In genomic region chr13:50188696-50189095, GRCh38 we compare ENCODE assay signal across 13 cellular contexts.
DNase-seq lines count a peak whose midpoint lies in the region; ATAC-seq, FAIRE-seq and TF ChIP-seq lines count a peak whose summit lies in the region.
"Had no signal": no experiment of that assay in that cellular context is flagged by ENCODE, and none has a peak within 500 bp of the region (broad histone marks: within the 10 kb centered on the region; RNA-seq: fewer than 3 reads in every experiment).

No MANE protein-coding gene starts in this region.

- no peak for TF ChIP-seq CTCF in HepG2 (CRISPR knock-in tag; IDR thresholded peaks at IDR 0.05)
- TF ChIP-seq CTCF in right lobe of liver (IDR thresholded peaks at IDR 0.05) = no peak
- TF ChIP-seq CTCF in bronchial epithelial cell (IDR thresholded peaks at IDR 0.05; ENCODE audit: insufficient read depth, low read length, severe bottlenecking) = no peak
- TF ChIP-seq CTCF in foreskin keratinocyte (conservative IDR thresholded peaks at IDR 0.05) = no peak
- no peak for TF ChIP-seq CTCF in suprapubic skin (IDR thresholded peaks at IDR 0.05)

- H3K36me3 ChIP-seq in HepG2 (replicated peaks in 1 of 2; ENCODE audit: control insufficient read depth in 1 of 2, insufficient read depth in 2 of 2, low read length in 2 of 2) (peaks cover 3 to 10% of the 10 kb centered on the region in 2 experiments; a peak in 3 of 5 replicates), right lobe of liver (no peaks in the 10 kb centered on the region), bronchial epithelial cell (ENCODE audit: control insufficient read depth, insufficient read depth, low read length) (no peaks in the 10 kb centered on the region), suprapubic skin (no peaks in the 10 kb centered on the region)
- H3K36me3 ChIP-seq: BLaER1 treated with 17β-estradiol and CSF1 and Interleukin-3, amounts not matched to agents 10 nM and 100 nM had no signal

- BruUV-seq in HepG2 (replicated peaks; lab: Mats Ljungman, UMichigan) = no TSS peak

- H3K79me2 ChIP-seq in HepG2 (ENCODE audit: insufficient read depth, low read length) = peaks cover 72% of the 10 kb centered on the region

- no peak overlapping the region for H2AFZ ChIP-seq in HepG2 (ENCODE audit: low read length)

- no peaks in the 10 kb centered on the region; a peak in 1 of 5 replicates for H3K27me3 ChIP-seq in HepG2 (ENCODE audit: control insufficient read depth in 1 of 2, insufficient read depth in 2 of 2, low read length in 2 of 2)
- H3K27me3 ChIP-seq in right lobe of liver = no peaks in the 10 kb centered on the region
- H3K27me3 ChIP-seq in bronchial epithelial cell (ENCODE audit: control insufficient read depth, insufficient read depth, low read length) = no peaks in the 10 kb centered on the region
- no peaks in the 10 kb centered on the region for H3K27me3 ChIP-seq in foreskin keratinocyte
- no peaks in the 10 kb centered on the region for H3K27me3 ChIP-seq in suprapubic skin
- H3K27me3 ChIP-seq: BLaER1 treated with 17β-estradiol and CSF1 and Interleukin-3, amounts not matched to agents 10 nM and 100 nM had no signal

- no peaks in the 10 kb centered on the region; the same call in 1 of the 2 replicates for H4K20me1 ChIP-seq in HepG2 (ENCODE audit: insufficient read depth, low read length)
- H4K20me1 ChIP-seq: BLaER1 treated with 17β-estradiol and CSF1 and Interleukin-3, amounts not matched to agents 10 nM and 100 nM had no signal

- FAIRE-seq in HepG2 (lab: Jason Lieb, UNC) (no peak), bronchial epithelial cell (lab: Jason Lieb, UNC) (no peak)

- POLR2A ChIA-PET in HepG2 (lab: Yijun Ruan, JAX) = interaction anchor here (1.1 kb wide), 2 partner anchors 63 to 192 kb away, joined by 3 read pairs; partner anchors contain the start of gene TRIM13

- intact Hi-C loops in HepG2 (cut with micrococcal nuclease; ENCODE audit: unreplicated experiment) (loop anchor here (5.0 to 10.0 kb wide), 3 partner anchors 54 to 101 kb away; no protein-coding TSS in a partner anchor), right lobe of liver (cut with DNase I) (no loop called here)

- peaks cover 52% of the 10 kb centered on the region for H3K4me1 ChIP-seq in HepG2 (ENCODE audit: insufficient read depth, low read length)
- peaks cover 0 to 10% (median 0%) of the 10 kb centered on the region in 4 donors for H3K4me1 ChIP-seq in right lobe of liver
- peaks cover 6% of the 10 kb centered on the region for H3K4me1 ChIP-seq in foreskin keratinocyte
- no peaks in the 10 kb centered on the region for H3K4me1 ChIP-seq in suprapubic skin
- H3K4me1 ChIP-seq: BLaER1 treated with 17β-estradiol and CSF1 and Interleukin-3, amounts not matched to agents 10 nM and 100 nM had no signal

- peak overlapping the region; percentile 27; the same call in 1 of the 2 replicates for H3K9ac ChIP-seq in HepG2 (ENCODE audit: insufficient read depth, low read depth, low read length)
- H3K9ac ChIP-seq: BLaER1 treated with 17β-estradiol and CSF1 and Interleukin-3, amounts not matched to agents 10 nM and 100 nM had no signal

- H3K4me2 ChIP-seq in HepG2 (ENCODE audit: low read depth, low read length) = peak overlapping the region; percentile 74; the same call in 1 of the 2 replicates
- H3K4me2 ChIP-seq: BLaER1 treated with 17β-estradiol and CSF1 and Interleukin-3, amounts not matched to agents 10 nM and 100 nM had no signal

- CTCF ChIA-PET in HepG2 (lab: Yijun Ruan, JAX; ENCODE audit: low intra/inter-chr PET ratio, low total read pairs) = no interaction called here

- TF ChIP-seq EP300 in HepG2 (IDR thresholded peaks at IDR 0.05; ENCODE audit: low read depth in 2 of 2, low read length in 2 of 2) = no peak
- no peak for TF ChIP-seq EP300 in HepG2 (CRISPR knock-in tag; IDR thresholded peaks at IDR 0.05; ENCODE audit: borderline replicate concordance)
- no peak for TF ChIP-seq EP300 in suprapubic skin (IDR thresholded peaks at IDR 0.05)

- H3K4me3 ChIP-seq in HepG2 (replicated peaks in 1 of 3; ENCODE audit: insufficient read depth in 1 of 3, low read depth in 2 of 3, low read length in 3 of 3) (no peak overlapping the region; a peak in 1 of 6 replicates), right lobe of liver (no peak overlapping the region), bronchial epithelial cell (ENCODE audit: low read depth, low read length) (no peak overlapping the region), suprapubic skin (no peak overlapping the region)
- H3K4me3 ChIP-seq: BLaER1 treated with 17β-estradiol and CSF1 and Interleukin-3, amounts not matched to agents 10 nM and 100 nM had no signal

- TF ChIP-seq RAD21 in HepG2 (CRISPR knock-in tag; IDR thresholded peaks at IDR 0.05) = no peak

- in situ Hi-C loops in HepG2 (cut with HindIII; ENCODE audit: extremely low pct_ligation_motif_present, low pct_unique_long_range_greater_than_20kb) = no loop called here

- no peaks in the 10 kb centered on the region for H3K9me3 ChIP-seq in HepG2 (ENCODE audit: low read length)
- H3K9me3 ChIP-seq in right lobe of liver = no peaks in the 10 kb centered on the region
- no peaks in the 10 kb centered on the region for H3K9me3 ChIP-seq in suprapubic skin

- 100% methylated on average over 1 of the region's 1 CpG for WGBS in HepG2 (ENCODE audit: low lambda C conversion rate)
- WGBS in right lobe of liver (ENCODE audit: insufficient coverage, low coverage, low lambda C conversion rate, missing lambda C conversion rate) = 80% methylated on average over 1 of the region's 1 CpG
- WGBS in suprapubic skin = 92% methylated on average over 1 of the region's 1 CpG

- H3K27ac ChIP-seq in HepG2 (ENCODE audit: extremely low read length, insufficient read depth, low read length) (peak overlapping the region; percentile 92), right lobe of liver (no peak overlapping the region), foreskin keratinocyte (no peak overlapping the region), suprapubic skin (no peak overlapping the region)
- H3K27ac ChIP-seq: BLaER1 treated with 17β-estradiol and CSF1 and Interleukin-3, amounts not matched to agents 10 nM and 100 nM had no signal

- DNase-seq in HepG2 (ENCODE audit: low spot score) (no peak), right lobe of liver (no peak), bronchial epithelial cell (ENCODE audit: low read depth) (peak; percentile 72), foreskin keratinocyte (peak; percentile 40 to 75), suprapubic skin (ENCODE audit: low spot score in 2 of 2) (no peak), activated gamma-delta T cell (lab: John Stamatoyannopoulos, UW) (no peak)
- DNase-seq: Calu3; CD8-positive, alpha-beta T cell; DMS79 treated with DMSO at 0.1 percent for 48 hours; GF-D8; H9 had no signal

- TF ChIP-seq POLR2A in HepG2 (IDR thresholded peaks at IDR 0.05; ENCODE audit: insufficient read depth in 1 of 2, low read depth in 2 of 2, low read length in 2 of 2) (no peak), right lobe of liver (IDR thresholded peaks at IDR 0.05) (no peak), suprapubic skin (IDR thresholded peaks at IDR 0.05) (no peak)

- ATAC-seq in HepG2 (no peak), right lobe of liver (no peak), foreskin keratinocyte (peak; percentile 52), GM19351 (IDR thresholded peaks at IDR 0.05; ENCODE audit: unreplicated experiment) (no peak)
- ATAC-seq: CD8-positive, alpha-beta T cell had no signal

TF ChIP-seq in HepG2, 621 proteins besides CTCF, POLR2A, EP300 and RAD21 (continues in another document):
- no peak for TF ChIP-seq MZF1 (CRISPR knock-in tag; IDR thresholded peaks at IDR 0.05; ENCODE audit: borderline replicate concordance)
- TF ChIP-seq RFX3 (CRISPR knock-in tag; IDR thresholded peaks at IDR 0.05) = no peak
- TF ChIP-seq, protein P1, sequence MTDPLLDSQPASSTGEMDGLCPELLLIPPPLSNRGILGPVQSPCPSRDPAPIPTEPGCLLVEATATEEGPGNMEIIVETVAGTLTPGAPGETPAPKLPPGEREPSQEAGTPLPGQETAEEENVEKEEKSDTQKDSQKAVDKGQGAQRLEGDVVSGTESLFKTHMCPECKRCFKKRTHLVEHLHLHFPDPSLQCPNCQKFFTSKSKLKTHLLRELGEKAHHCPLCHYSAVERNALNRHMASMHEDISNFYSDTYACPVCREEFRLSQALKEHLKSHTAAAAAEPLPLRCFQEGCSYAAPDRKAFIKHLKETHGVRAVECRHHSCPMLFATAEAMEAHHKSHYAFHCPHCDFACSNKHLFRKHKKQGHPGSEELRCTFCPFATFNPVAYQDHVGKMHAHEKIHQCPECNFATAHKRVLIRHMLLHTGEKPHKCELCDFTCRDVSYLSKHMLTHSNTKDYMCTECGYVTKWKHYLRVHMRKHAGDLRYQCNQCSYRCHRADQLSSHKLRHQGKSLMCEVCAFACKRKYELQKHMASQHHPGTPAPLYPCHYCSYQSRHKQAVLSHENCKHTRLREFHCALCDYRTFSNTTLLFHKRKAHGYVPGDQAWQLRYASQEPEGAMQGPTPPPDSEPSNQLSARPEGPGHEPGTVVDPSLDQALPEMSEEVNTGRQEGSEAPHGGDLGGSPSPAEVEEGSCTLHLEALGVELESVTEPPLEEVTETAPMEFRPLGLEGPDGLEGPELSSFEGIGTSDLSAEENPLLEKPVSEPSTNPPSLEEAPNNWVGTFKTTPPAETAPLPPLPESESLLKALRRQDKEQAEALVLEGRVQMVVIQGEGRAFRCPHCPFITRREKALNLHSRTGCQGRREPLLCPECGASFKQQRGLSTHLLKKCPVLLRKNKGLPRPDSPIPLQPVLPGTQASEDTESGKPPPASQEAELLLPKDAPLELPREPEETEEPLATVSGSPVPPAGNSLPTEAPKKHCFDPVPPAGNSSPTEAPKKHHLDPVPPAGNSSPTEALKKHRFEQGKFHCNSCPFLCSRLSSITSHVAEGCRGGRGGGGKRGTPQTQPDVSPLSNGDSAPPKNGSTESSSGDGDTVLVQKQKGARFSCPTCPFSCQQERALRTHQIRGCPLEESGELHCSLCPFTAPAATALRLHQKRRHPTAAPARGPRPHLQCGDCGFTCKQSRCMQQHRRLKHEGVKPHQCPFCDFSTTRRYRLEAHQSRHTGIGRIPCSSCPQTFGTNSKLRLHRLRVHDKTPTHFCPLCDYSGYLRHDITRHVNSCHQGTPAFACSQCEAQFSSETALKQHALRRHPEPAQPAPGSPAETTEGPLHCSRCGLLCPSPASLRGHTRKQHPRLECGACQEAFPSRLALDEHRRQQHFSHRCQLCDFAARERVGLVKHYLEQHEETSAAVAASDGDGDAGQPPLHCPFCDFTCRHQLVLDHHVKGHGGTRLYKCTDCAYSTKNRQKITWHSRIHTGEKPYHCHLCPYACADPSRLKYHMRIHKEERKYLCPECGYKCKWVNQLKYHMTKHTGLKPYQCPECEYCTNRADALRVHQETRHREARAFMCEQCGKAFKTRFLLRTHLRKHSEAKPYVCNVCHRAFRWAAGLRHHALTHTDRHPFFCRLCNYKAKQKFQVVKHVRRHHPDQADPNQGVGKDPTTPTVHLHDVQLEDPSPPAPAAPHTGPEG (CRISPR knock-in tag; IDR thresholded peaks at IDR 0.05) = no peak

Comparison
In these comparisons a context has a peak if more than half of its experiments do, and no peak if none do; other contexts are left out.
1. DNase-seq: peak in bronchial epithelial cell (single experiment) and foreskin keratinocyte (2 of 2); none in HepG2 (single experiment), right lobe of liver (0 of 3), suprapubic skin (0 of 2) and activated gamma-delta T cell (single experiment).